In the genomic region with DNA sequence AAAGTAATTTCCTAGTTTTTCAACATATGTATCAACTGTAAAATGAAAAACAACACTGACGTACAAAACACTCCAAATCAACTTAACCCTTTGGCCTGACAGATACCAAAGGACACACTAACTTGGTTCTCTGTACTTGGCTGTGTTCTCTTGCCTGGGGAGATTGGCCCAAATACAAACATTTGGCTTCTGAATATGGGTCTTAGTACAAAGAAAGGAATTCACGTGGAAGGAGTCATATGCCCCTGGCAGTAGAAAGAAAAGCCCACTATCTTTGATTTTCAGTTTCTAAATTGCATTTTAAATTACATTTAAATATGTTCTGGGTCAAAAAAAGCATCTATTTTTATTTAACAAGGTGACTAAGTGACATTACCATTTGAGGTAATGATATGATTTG, we compare ENCODE assay signal across 12 cellular contexts.
A peak's percentile ranks its signal among the peaks of the same experiment; 100 is the strongest.
DNase-seq lines count a peak whose midpoint lies in the region; ATAC-seq and TF ChIP-seq lines count a peak whose summit lies in the region.
"Had no signal": no experiment of that assay in that cellular context is flagged by ENCODE, and none has a peak within 500 bp of the region (broad histone marks: within the 10 kb centered on the region; RNA-seq: fewer than 3 reads in every experiment).

No MANE protein-coding gene starts in this region.

- peaks cover 63% of the 10 kb centered on the region for H3K36me3 ChIP-seq in skeletal muscle satellite cell (ENCODE audit: insufficient read depth, low read length)
- H3K36me3 ChIP-seq: pancreas had no signal

- DNase-seq in GM04503 (ENCODE audit: low read depth) (peak; percentile 76), fibroblast of gingiva (ENCODE audit: low read depth) (peak; percentile 90), NCI-H748 treated with DMSO at 0.1 percent for 48 hours (lab: John Stamatoyannopoulos, UW) (no peak), inferior parietal cortex (ENCODE audit: extremely low spot score) (no peak)
- no peak for DNase-seq in stimulated activated naive CD8-positive, alpha-beta T cell treated with anti-CD3 and anti-CD28 coated beads, Interleukin-15, Interleukin-2, amounts not matched to agents 100 U/mL and 50 U/mL, for 24 hours
- DNase-seq: dermis blood vessel endothelial cell; lower lobe of right lung; NCI-H526; pancreas; stimulated activated CD4-positive, alpha-beta T cell treated with anti-CD3 and anti-CD28 coated beads, Interleukin-4, amount 100 ng/mL, for 24 hours had no signal

- peak overlapping the region; percentile 36 for H3K4me2 ChIP-seq in skeletal muscle satellite cell (ENCODE audit: low read length)

- no peak overlapping the region for H3K4me3 ChIP-seq in skeletal muscle satellite cell (ENCODE audit: low read length)
- H3K4me3 ChIP-seq: lower lobe of right lung, pancreas had no signal

- H3K4me1 ChIP-seq in skeletal muscle satellite cell (ENCODE audit: control insufficient read depth, insufficient read depth, low read length), result peaks cover 20% of the 10 kb centered on the region
- H3K4me1 ChIP-seq: lower lobe of right lung, pancreas had no signal

- H3K9me3 ChIP-seq in skeletal muscle satellite cell (replicated peaks; ENCODE audit: low read length), result no peaks in the 10 kb centered on the region
- H3K9me3 ChIP-seq: lower lobe of right lung, pancreas had no signal

- H3K27me3 ChIP-seq in skeletal muscle satellite cell (ENCODE audit: control insufficient read depth, insufficient read depth, low read length), result no peaks in the 10 kb centered on the region
- H3K27me3 ChIP-seq: pancreas had no signal

- ATAC-seq in SK-N-SH treated with all-trans-retinoic acid at 6 μM for 48 hours, result peak; percentile 71
- no peak for ATAC-seq in stimulated activated naive CD8-positive, alpha-beta T cell treated with anti-CD3 and anti-CD28 coated beads, Interleukin-15, Interleukin-2, amounts not matched to agents 100 U/mL and 50 U/mL, for 24 hours
- ATAC-seq: lower lobe of right lung, pancreas had no signal

- H3K9ac ChIP-seq in skeletal muscle satellite cell (ENCODE audit: low read depth, low read length), result peak overlapping the region; percentile 75

TF ChIP-seq in SK-N-SH treated with all-trans-retinoic acid at 6 μM for 48 hours, 23 proteins besides CTCF, POLR2A, EP300 and RAD21:
- TF ChIP-seq ZNF70 (CRISPR knock-in tag; IDR thresholded peaks at IDR 0.05), result no peak
- no peak for TF ChIP-seq PPARA (CRISPR knock-in tag; IDR thresholded peaks at IDR 0.05; ENCODE audit: borderline replicate concordance)
- TF ChIP-seq ZNF565 (CRISPR knock-in tag; conservative IDR thresholded peaks at IDR 0.05; ENCODE audit: low read depth), result no peak
- TF ChIP-seq, protein P1, sequence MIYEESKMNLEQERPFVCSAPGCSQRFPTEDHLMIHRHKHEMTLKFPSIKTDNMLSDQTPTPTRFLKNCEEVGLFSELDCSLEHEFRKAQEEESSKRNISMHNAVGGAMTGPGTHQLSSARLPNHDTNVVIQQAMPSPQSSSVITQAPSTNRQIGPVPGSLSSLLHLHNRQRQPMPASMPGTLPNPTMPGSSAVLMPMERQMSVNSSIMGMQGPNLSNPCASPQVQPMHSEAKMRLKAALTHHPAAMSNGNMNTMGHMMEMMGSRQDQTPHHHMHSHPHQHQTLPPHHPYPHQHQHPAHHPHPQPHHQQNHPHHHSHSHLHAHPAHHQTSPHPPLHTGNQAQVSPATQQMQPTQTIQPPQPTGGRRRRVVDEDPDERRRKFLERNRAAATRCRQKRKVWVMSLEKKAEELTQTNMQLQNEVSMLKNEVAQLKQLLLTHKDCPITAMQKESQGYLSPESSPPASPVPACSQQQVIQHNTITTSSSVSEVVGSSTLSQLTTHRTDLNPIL (CRISPR knock-in tag; IDR thresholded peaks at IDR 0.05; ENCODE audit: low read depth), result no peak
- TF ChIP-seq ISL1 (CRISPR knock-in tag; IDR thresholded peaks at IDR 0.05), result no peak
- TF ChIP-seq, protein P2, sequence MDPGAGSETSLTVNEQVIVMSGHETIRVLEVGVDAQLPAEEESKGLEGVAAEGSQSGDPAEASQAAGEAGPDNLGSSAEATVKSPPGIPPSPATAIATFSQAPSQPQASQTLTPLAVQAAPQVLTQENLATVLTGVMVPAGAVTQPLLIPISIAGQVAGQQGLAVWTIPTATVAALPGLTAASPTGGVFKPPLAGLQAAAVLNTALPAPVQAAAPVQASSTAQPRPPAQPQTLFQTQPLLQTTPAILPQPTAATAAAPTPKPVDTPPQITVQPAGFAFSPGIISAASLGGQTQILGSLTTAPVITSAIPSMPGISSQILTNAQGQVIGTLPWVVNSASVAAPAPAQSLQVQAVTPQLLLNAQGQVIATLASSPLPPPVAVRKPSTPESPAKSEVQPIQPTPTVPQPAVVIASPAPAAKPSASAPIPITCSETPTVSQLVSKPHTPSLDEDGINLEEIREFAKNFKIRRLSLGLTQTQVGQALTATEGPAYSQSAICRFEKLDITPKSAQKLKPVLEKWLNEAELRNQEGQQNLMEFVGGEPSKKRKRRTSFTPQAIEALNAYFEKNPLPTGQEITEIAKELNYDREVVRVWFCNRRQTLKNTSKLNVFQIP (CRISPR knock-in tag; IDR thresholded peaks at IDR 0.05; ENCODE audit: borderline replicate concordance, low read depth), result no peak
- TF ChIP-seq TOX (CRISPR knock-in tag; IDR thresholded peaks at IDR 0.05; ENCODE audit: borderline replicate concordance), result no peak
- no peak for TF ChIP-seq ESRRG (CRISPR knock-in tag; IDR thresholded peaks at IDR 0.05)
- no peak for TF ChIP-seq TCF4 (CRISPR knock-in tag; IDR thresholded peaks at IDR 0.05; ENCODE audit: borderline replicate concordance)
- TF ChIP-seq ZFP3 (CRISPR knock-in tag; IDR thresholded peaks at IDR 0.05), result no peak
- no peak for TF ChIP-seq GLIS3 (CRISPR knock-in tag; IDR thresholded peaks at IDR 0.05)
- TF ChIP-seq ZC3H10 (CRISPR knock-in tag; IDR thresholded peaks at IDR 0.05), result no peak
- TF ChIP-seq SNAI2 (CRISPR knock-in tag; IDR thresholded peaks at IDR 0.05), result no peak
- no peak for TF ChIP-seq OSR1 (CRISPR knock-in tag; IDR thresholded peaks at IDR 0.05)
- TF ChIP-seq BACH2 (CRISPR knock-in tag; IDR thresholded peaks at IDR 0.05; ENCODE audit: borderline replicate concordance), result no peak
- no peak for TF ChIP-seq ZNF8 (CRISPR knock-in tag; IDR thresholded peaks at IDR 0.05)
- no peak for TF ChIP-seq ZFP30 (CRISPR knock-in tag; IDR thresholded peaks at IDR 0.05)
- no peak for TF ChIP-seq CSDC2 (CRISPR knock-in tag; IDR thresholded peaks at IDR 0.05)
- no peak for TF ChIP-seq ARNTL (CRISPR knock-in tag; IDR thresholded peaks at IDR 0.05; ENCODE audit: borderline replicate concordance, low read depth)

Comparison
In these comparisons a context has a peak if more than half of its experiments do, and no peak if none do; other contexts are left out.
1. DNase-seq: peak in GM04503 (single experiment) and fibroblast of gingiva (single experiment); none in NCI-H748 treated with DMSO at 0.1 percent for 48 hours (single experiment), inferior parietal cortex (single experiment) and stimulated activated naive CD8-positive, alpha-beta T cell treated with anti-CD3 and anti-CD28 coated beads, Interleukin-15, Interleukin-2, amounts not matched to agents 100 U/mL and 50 U/mL, for 24 hours (single experiment).